ENCODE assay signal across 35 cellular contexts in the genomic region with DNA sequence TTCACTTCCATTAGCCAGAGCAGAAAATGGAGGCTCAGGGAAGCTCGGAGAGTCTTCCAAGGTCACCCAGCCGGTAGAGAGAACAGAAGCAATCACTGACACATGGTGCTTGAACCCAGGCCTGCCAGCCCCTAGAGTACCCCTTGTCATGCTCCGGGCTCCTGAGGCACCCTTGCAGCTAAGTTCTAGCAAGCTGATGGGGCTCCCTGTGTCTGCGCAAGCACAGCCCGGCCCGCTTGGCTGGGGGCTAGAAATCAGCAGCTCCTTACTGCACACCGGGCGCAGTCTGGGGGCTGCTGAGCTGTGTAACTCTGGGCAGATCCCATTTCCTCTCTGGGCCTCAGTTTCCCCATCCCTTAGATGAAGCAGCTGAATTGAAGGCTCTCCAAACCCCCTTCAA.
"Had no signal": no experiment of that assay in that cellular context is flagged by ENCODE, and none has a peak within 500 bp of the region (broad histone marks: within the 10 kb centered on the region; RNA-seq: fewer than 3 reads in every experiment).

No MANE protein-coding gene starts in this region.

- H3K27me3 ChIP-seq: MG63 had no signal

- H3K36me3 ChIP-seq: MG63 had no signal

- H3K4me3 ChIP-seq: MG63 had no signal

- DNase-seq: Karpas-422, Kasumi-1, KG1, MG63, MM.1S, MV-4-11, NCI-H1048, NCI-H1092, NCI-H1092 treated with DMSO at 0.1 percent for 48 hours, NCI-H1105, NCI-H1105 treated with DMSO at 0.1 percent for 48 hours, NCI-H1417, NCI-H1417 treated with DMSO at 0.1 percent for 48 hours, NCI-H1436, NCI-H1436 treated with DMSO at 0.1 percent for 48 hours, NCI-H146, NCI-H1694, NCI-H1694 treated with DMSO at 0.1 percent for 48 hours, NCI-H187, NCI-H187 treated with DMSO at 0.1 percent for 48 hours, NCI-H1930, NCI-H2029, NCI-H2029 treated with DMSO at 0.1 percent for 48 hours, NCI-H2081, NCI-H2081 treated with DMSO at 0.1 percent for 48 hours, NCI-H2107, NCI-H2171, NCI-H2171 treated with DMSO at 0.1 percent for 48 hours, NCI-H2227 treated with DMSO at 0.1 percent for 48 hours, NCI-H226, NCI-H345, NCI-H446, NCI-H446 treated with DMSO at 0.1 percent for 48 hours, NCI-H510A had no signal

- H3K9me3 ChIP-seq: MG63 had no signal

- H3K9ac ChIP-seq: KMS-11 had no signal

- H3K4me2 ChIP-seq: KMS-11 had no signal

- H3K27ac ChIP-seq: KMS-11 had no signal
